In the genomic region with DNA sequence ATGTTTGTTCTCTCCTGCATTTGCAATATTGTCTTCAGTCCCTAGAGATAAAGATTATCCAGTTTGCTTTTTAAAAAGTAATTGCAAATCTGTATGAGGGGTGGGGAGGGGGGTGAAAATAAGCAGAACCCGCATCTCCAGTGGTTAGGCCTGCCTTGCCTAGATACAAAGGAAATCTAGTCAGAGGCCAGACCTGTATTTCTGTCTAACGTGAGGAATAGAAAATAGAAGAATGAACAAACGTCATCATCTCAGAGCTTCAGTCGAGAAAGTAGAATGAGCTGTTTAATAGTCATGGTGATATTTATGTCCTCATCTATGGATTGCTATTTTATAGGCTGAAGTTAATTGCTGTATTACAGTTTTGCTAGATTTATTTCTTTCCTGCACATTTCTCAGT, we compare ENCODE assay signal across 18 cellular contexts.
"Had no signal": no experiment of that assay in that cellular context is flagged by ENCODE, and none has a peak within 500 bp of the region (broad histone marks: within the 10 kb centered on the region; RNA-seq: fewer than 3 reads in every experiment).

No MANE protein-coding gene starts in this region.

- H3K36me3 ChIP-seq: colonic mucosa, stomach, thyroid gland, vagina, WERI-Rb-1 had no signal

- H3K9me3 ChIP-seq: colonic mucosa, pancreas, stomach, thyroid gland, vagina had no signal

- H3K4me1 Mint-ChIP-seq: activated CD4-positive, alpha-beta memory T cell treated with anti-CD3 and anti-CD28 coated beads, Interleukin-2, amount 10 ng/mL, durations not matched to agents 7 days and 5 days; activated CD4-positive, alpha-beta T cell treated with anti-CD3 and anti-CD28 coated beads for 36 hours; activated naive CD8-positive, alpha-beta T cell treated with anti-CD3 and anti-CD28 coated beads for 36 hours had no signal

- H3K27me3 ChIP-seq: colonic mucosa, pancreas, stomach, thyroid gland, vagina had no signal

- H3K27ac ChIP-seq: colonic mucosa, pancreas, stomach, thyroid gland, vagina, WERI-Rb-1 had no signal

- H3K4me3 ChIP-seq: colonic mucosa, lung, pancreas, stomach, thyroid gland, vagina had no signal

- H3K27me3 Mint-ChIP-seq: activated naive CD8-positive, alpha-beta T cell treated with anti-CD3 and anti-CD28 coated beads for 36 hours; natural killer cell treated with Interleukin-12 subunit alpha and Interleukin-12 subunit beta and Interleukin-15 and Interleukin-18, amount 100 ng/mL, for 72 hours had no signal

- H3K4me3 Mint-ChIP-seq: activated CD4-positive, alpha-beta memory T cell treated with anti-CD3 and anti-CD28 coated beads, Interleukin-2, amount 10 ng/mL, durations not matched to agents 7 days and 5 days; activated CD4-positive, alpha-beta T cell treated with anti-CD3 and anti-CD28 coated beads for 36 hours; activated naive CD8-positive, alpha-beta T cell treated with anti-CD3 and anti-CD28 coated beads for 36 hours; natural killer cell treated with Interleukin-12 subunit alpha and Interleukin-12 subunit beta and Interleukin-15 and Interleukin-18, amount 100 ng/mL, for 72 hours had no signal

- H3K27ac Mint-ChIP-seq: activated CD4-positive, alpha-beta memory T cell treated with anti-CD3 and anti-CD28 coated beads, Interleukin-2, amount 10 ng/mL, durations not matched to agents 7 days and 5 days; activated CD4-positive, alpha-beta T cell treated with anti-CD3 and anti-CD28 coated beads for 36 hours; activated naive CD8-positive, alpha-beta T cell treated with anti-CD3 and anti-CD28 coated beads for 36 hours; natural killer cell treated with Interleukin-12 subunit alpha and Interleukin-12 subunit beta and Interleukin-15 and Interleukin-18, amount 100 ng/mL, for 72 hours had no signal

- ATAC-seq: activated CD4-positive, alpha-beta T cell treated with anti-CD3 and anti-CD28 coated beads for 36 hours; natural killer cell treated with Interleukin-12 subunit alpha and Interleukin-12 subunit beta and Interleukin-15 and Interleukin-18, amount 100 ng/mL, for 72 hours; pancreas had no signal

- H3K36me3 Mint-ChIP-seq: activated naive CD8-positive, alpha-beta T cell treated with anti-CD3 and anti-CD28 coated beads for 36 hours; natural killer cell treated with Interleukin-12 subunit alpha and Interleukin-12 subunit beta and Interleukin-15 and Interleukin-18, amount 100 ng/mL, for 72 hours had no signal

- DNase-seq: activated CD4-positive, alpha-beta memory T cell treated with anti-CD3 and anti-CD28 coated beads, Interleukin-2, amount 10 ng/mL, durations not matched to agents 7 days and 5 days; activated CD4-positive, alpha-beta T cell treated with anti-CD3 and anti-CD28 coated beads for 36 hours; activated gamma-delta T cell; activated naive CD8-positive, alpha-beta T cell treated with anti-CD3 and anti-CD28 coated beads for 36 hours; activated T-cell treated with anti-CD3 and anti-CD28 coated beads, Interleukin-2, amount 50 U/mL, for 48 hours; colonic mucosa; effector CD4-positive, alpha-beta T cell; erythroblast; pancreas; stimulated activated CD4-positive, alpha-beta T cell treated with anti-CD3 and anti-CD28 coated beads, Interleukin-15, amount 100 ng/mL, for 24 hours; stimulated activated CD4-positive, alpha-beta T cell treated with anti-CD3 and anti-CD28 coated beads, Interleukin-4, amount 100 ng/mL, for 24 hours; stomach; T1000; thyroid gland; WERI-Rb-1 had no signal

- H3K4me1 ChIP-seq: colonic mucosa, pancreas, stomach, thyroid gland, vagina had no signal
